1 cellular context compared by ENCODE assay signal in genomic region chr19:20776083-20777076, GRCh38.
A peak's percentile ranks its signal among the peaks of the same experiment; 100 is the strongest.
TF ChIP-seq lines count a peak whose summit lies in the region.

TSS of gene ZNF66 (plus strand) at chr19:20776304. CDS start at chr19:20776448, 144 bp downstream.

TF ChIP-seq in HepG2, 621 proteins besides CTCF, POLR2A, EP300 and RAD21 (continued from another document and continues in another):
- TF ChIP-seq ZNF20 (CRISPR knock-in tag; IDR thresholded peaks at IDR 0.05) (no peak), MAF1 (CRISPR knock-in tag; IDR thresholded peaks at IDR 0.05; ENCODE audit: borderline replicate concordance) (no peak), ZBTB40 (IDR thresholded peaks at IDR 0.05) (no peak), ZBTB40 (CRISPR knock-in tag; IDR thresholded peaks at IDR 0.05) (0 out of 2 replicates have a peak, but pooled peaks have one; percentile 29), KAT8 (CRISPR knock-in tag; IDR thresholded peaks at IDR 0.05) (0 out of 2 replicates have a peak, but pooled peaks have one; percentile 32), ZNF724P (CRISPR knock-in tag; IDR thresholded peaks at IDR 0.05; ENCODE audit: borderline replicate concordance) (no peak), EZH2 (conservative IDR thresholded peaks at IDR 0.05; ENCODE audit: low read depth, low read length) (no peak), AGO1 (IDR thresholded peaks at IDR 0.05; ENCODE audit: low read depth, low read length, poor library complexity, severe bottlenecking) (no peak), ZNF569 (CRISPR knock-in tag; IDR thresholded peaks at IDR 0.05; ENCODE audit: borderline replicate concordance) (no peak), ZNF652 (CRISPR knock-in tag; IDR thresholded peaks at IDR 0.05; ENCODE audit: borderline replicate concordance, low read depth) (no peak), NFIC (IDR thresholded peaks at IDR 0.05; ENCODE audit: low read length) (no peak), BRF2 (CRISPR knock-in tag; IDR thresholded peaks at IDR 0.05) (no peak), ZNF550 (CRISPR knock-in tag; IDR thresholded peaks at IDR 0.05; ENCODE audit: borderline replicate concordance) (no peak), ZBTB25 (CRISPR knock-in tag; IDR thresholded peaks at IDR 0.05) (no peak), MTA3 (CRISPR knock-in tag; IDR thresholded peaks at IDR 0.05) (no peak), SNAPC2 (CRISPR knock-in tag; IDR thresholded peaks at IDR 0.05) (no peak), THAP7 (CRISPR knock-in tag; IDR thresholded peaks at IDR 0.05) (0 out of 2 replicates have a peak, but pooled peaks have one; percentile 48), ZBTB26 (CRISPR knock-in tag; IDR thresholded peaks at IDR 0.05; ENCODE audit: borderline replicate concordance) (no peak), ZNF614 (CRISPR knock-in tag; IDR thresholded peaks at IDR 0.05; ENCODE audit: borderline replicate concordance) (no peak), ZNF619 (CRISPR knock-in tag; IDR thresholded peaks at IDR 0.05) (no peak), NFRKB (IDR thresholded peaks at IDR 0.05) (no peak), ZNF143 (CRISPR knock-in tag; IDR thresholded peaks at IDR 0.05) (no peak), SIX1 (CRISPR knock-in tag; IDR thresholded peaks at IDR 0.05; ENCODE audit: borderline replicate concordance) (no peak), ZFP1 (CRISPR knock-in tag; IDR thresholded peaks at IDR 0.05) (no peak), ZC3H13 (CRISPR knock-in tag; IDR thresholded peaks at IDR 0.05) (no peak), GTF3A (CRISPR knock-in tag; conservative IDR thresholded peaks at IDR 0.05) (no peak), ZBTB1 (CRISPR knock-in tag; IDR thresholded peaks at IDR 0.05; ENCODE audit: borderline replicate concordance) (no peak), AGO2 (optimal IDR thresholded peaks at IDR 0.05; ENCODE audit: low read depth, low read length) (peak; percentile 20), ZNF207 (IDR thresholded peaks at IDR 0.05; ENCODE audit: borderline replicate concordance) (no peak), ZNF605 (CRISPR knock-in tag; IDR thresholded peaks at IDR 0.05) (no peak), PLRG1 (conservative IDR thresholded peaks at IDR 0.05) (no peak), MYC (CRISPR knock-in tag; IDR thresholded peaks at IDR 0.05; ENCODE audit: borderline replicate concordance) (no peak), SALL1 (CRISPR knock-in tag; IDR thresholded peaks at IDR 0.05) (peak; percentile 38; the same call in 1 of the 2 replicates), ATF2 (CRISPR knock-in tag; IDR thresholded peaks at IDR 0.05) (no peak), ZNF784 (CRISPR knock-in tag; IDR thresholded peaks at IDR 0.05; ENCODE audit: borderline replicate concordance) (no peak), EHMT2 (IDR thresholded peaks at IDR 0.05; ENCODE audit: borderline replicate concordance, low read depth, low read length) (no peak), ZNF629 (CRISPR knock-in tag; conservative IDR thresholded peaks at IDR 0.05) (no peak), ATF7 (IDR thresholded peaks at IDR 0.05) (no peak), ATF7 (CRISPR knock-in tag; IDR thresholded peaks at IDR 0.05) (no peak), ASH2L (IDR thresholded peaks at IDR 0.05; ENCODE audit: insufficient read length, low read depth, low read length) (peak; percentile 64), ZNF367 (CRISPR knock-in tag; IDR thresholded peaks at IDR 0.05; ENCODE audit: borderline replicate concordance) (no peak), SRY (CRISPR knock-in tag; IDR thresholded peaks at IDR 0.05) (no peak), ZNF460 (CRISPR knock-in tag; IDR thresholded peaks at IDR 0.05; ENCODE audit: borderline replicate concordance) (no peak), SNAPC4 (CRISPR knock-in tag; IDR thresholded peaks at IDR 0.05) (no peak), CENPBD1 (CRISPR knock-in tag; IDR thresholded peaks at IDR 0.05; ENCODE audit: borderline replicate concordance, low read depth) (no peak), ZFY (CRISPR knock-in tag; IDR thresholded peaks at IDR 0.05) (peak; percentile 75; the same call in 1 of the 2 replicates)
